ENCODE assay signal across 15 cellular contexts in genomic region chr1:64980745-64981601, GRCh38. TPM values are rescaled to one million over a fixed set of nuclear protein-coding genes. Genes with fewer than 3 reads are reported as not detected.
DNase-seq lines count a peak whose midpoint lies in the region; ATAC-seq and TF ChIP-seq lines count a peak whose summit lies in the region.
"Had no signal": no experiment of that assay in that cellular context is flagged by ENCODE, and none has a peak within 500 bp of the region (broad histone marks: within the 10 kb centered on the region; RNA-seq: fewer than 3 reads in every experiment).

No MANE protein-coding gene starts in this region.

- no peaks in the 10 kb centered on the region for H3K9me3 Mint-ChIP-seq in activated CD4-positive, alpha-beta T cell treated with anti-CD3 and anti-CD28 coated beads for 36 hours (ENCODE audit: low read depth)
- no peaks in the 10 kb centered on the region for H3K9me3 Mint-ChIP-seq in stimulated activated naive CD8-positive, alpha-beta T cell treated with anti-CD3 and anti-CD28 coated beads, Interleukin-15, Interleukin-2, amounts not matched to agents 100 ng/mL and 50 ng/mL, for 24 hours
- H3K9me3 Mint-ChIP-seq: activated T-helper 1 cell treated with anti-CD3 and anti-CD28 coated beads, Interleukin-12 subunit alpha, Interleukin-12 subunit beta, Interleukin-2, Interleukin-4 antibody, amounts not matched to agents 30 ng/mL and 10 ng/mL and 1 ng/mL, durations not matched to agents 14 hours and 24 hours and 36 hours had no signal

- no peak for DNase-seq in activated CD4-positive, alpha-beta T cell treated with anti-CD3 and anti-CD28 coated beads for 36 hours
- no peak for DNase-seq in activated CD4-positive, alpha-beta T cell treated with anti-CD3 and anti-CD28 coated beads, Interleukin-2, amount 50 U/mL, for 1 hour
- peak; percentile 83 for DNase-seq in RPMI7951 (ENCODE audit: low read depth)
- peak; percentile 56 for DNase-seq in fibroblast of pulmonary artery (ENCODE audit: low read depth)
- no peak for DNase-seq in cerebellar nuclear complex (lab: John Stamatoyannopoulos, UW)
- DNase-seq in putamen (ENCODE audit: low spot score): no peak
- DNase-seq: activated B cell treated with CpG ODN at 0.5 μM for 24 hours, caudate nucleus, hippocampal formation, lower lobe of right lung had no signal

- POLR2A ChIA-PET in activated CD4-positive, alpha-beta T cell treated with anti-CD3 and anti-CD28 coated beads for 36 hours (lab: Charles Lee): no interaction called here

- H3K4me3 Mint-ChIP-seq in activated CD4-positive, alpha-beta T cell treated with anti-CD3 and anti-CD28 coated beads for 36 hours: no peak overlapping the region
- no peak overlapping the region for H3K4me3 Mint-ChIP-seq in stimulated activated naive CD8-positive, alpha-beta T cell treated with anti-CD3 and anti-CD28 coated beads, Interleukin-15, Interleukin-2, amounts not matched to agents 100 ng/mL and 50 ng/mL, for 24 hours
- H3K4me3 Mint-ChIP-seq: activated B cell treated with CpG ODN at 0.5 μM for 24 hours; activated T-helper 1 cell treated with anti-CD3 and anti-CD28 coated beads, Interleukin-12 subunit alpha, Interleukin-12 subunit beta, Interleukin-2, Interleukin-4 antibody, amounts not matched to agents 30 ng/mL and 10 ng/mL and 1 ng/mL, durations not matched to agents 14 hours and 24 hours and 36 hours had no signal

- no peak overlapping the region for H3K27ac Mint-ChIP-seq in activated CD4-positive, alpha-beta T cell treated with anti-CD3 and anti-CD28 coated beads for 36 hours
- H3K27ac Mint-ChIP-seq in stimulated activated naive CD8-positive, alpha-beta T cell treated with anti-CD3 and anti-CD28 coated beads, Interleukin-15, Interleukin-2, amounts not matched to agents 100 ng/mL and 50 ng/mL, for 24 hours: peak overlapping the region; percentile 54
- H3K27ac Mint-ChIP-seq: activated B cell treated with CpG ODN at 0.5 μM for 24 hours; activated T-helper 1 cell treated with anti-CD3 and anti-CD28 coated beads, Interleukin-12 subunit alpha, Interleukin-12 subunit beta, Interleukin-2, Interleukin-4 antibody, amounts not matched to agents 30 ng/mL and 10 ng/mL and 1 ng/mL, durations not matched to agents 14 hours and 24 hours and 36 hours had no signal

- intact Hi-C loops in activated CD4-positive, alpha-beta T cell treated with anti-CD3 and anti-CD28 coated beads for 36 hours (cut with DNase I, micrococcal nuclease): no loop called here

- CTCF ChIA-PET in activated CD4-positive, alpha-beta T cell treated with anti-CD3 and anti-CD28 coated beads for 36 hours (lab: Charles Lee): interaction anchor here (0.6 kb wide), 1 partner anchor 435 kb away, joined by 3 read pairs; no protein-coding TSS in a partner anchor

- ATAC-seq in activated CD4-positive, alpha-beta T cell treated with anti-CD3 and anti-CD28 coated beads for 36 hours: peak; percentile 81
- ATAC-seq in GM19324 (IDR thresholded peaks at IDR 0.05; ENCODE audit: low FRiP score, unreplicated experiment): no peak

- no peak overlapping the region for H3K4me3 ChIP-seq in fibroblast of pulmonary artery (replicated peaks; ENCODE audit: low read depth, low read length)
- H3K4me3 ChIP-seq: lower lobe of right lung, skin epidermis, thoracic aorta had no signal

- no peaks in the 10 kb centered on the region for H3K36me3 Mint-ChIP-seq in activated CD4-positive, alpha-beta T cell treated with anti-CD3 and anti-CD28 coated beads for 36 hours (ENCODE audit: low read depth)
- peaks cover 4% of the 10 kb centered on the region for H3K36me3 Mint-ChIP-seq in stimulated activated naive CD8-positive, alpha-beta T cell treated with anti-CD3 and anti-CD28 coated beads, Interleukin-15, Interleukin-2, amounts not matched to agents 100 ng/mL and 50 ng/mL, for 24 hours (ENCODE audit: low read depth)

- peaks cover 16% of the 10 kb centered on the region for H3K4me1 Mint-ChIP-seq in activated CD4-positive, alpha-beta T cell treated with anti-CD3 and anti-CD28 coated beads for 36 hours
- H3K4me1 Mint-ChIP-seq in stimulated activated naive CD8-positive, alpha-beta T cell treated with anti-CD3 and anti-CD28 coated beads, Interleukin-15, Interleukin-2, amounts not matched to agents 100 ng/mL and 50 ng/mL, for 24 hours (ENCODE audit: low read depth): peaks cover 16% of the 10 kb centered on the region

- no peak for TF ChIP-seq CTCF in fibroblast of pulmonary artery (IDR thresholded peaks at IDR 0.05; ENCODE audit: low read length, missing control alignments)

- no peaks in the 10 kb centered on the region for H3K27me3 Mint-ChIP-seq in activated CD4-positive, alpha-beta T cell treated with anti-CD3 and anti-CD28 coated beads for 36 hours
- H3K27me3 Mint-ChIP-seq in stimulated activated naive CD8-positive, alpha-beta T cell treated with anti-CD3 and anti-CD28 coated beads, Interleukin-15, Interleukin-2, amounts not matched to agents 100 ng/mL and 50 ng/mL, for 24 hours: no peaks in the 10 kb centered on the region
- H3K27me3 Mint-ChIP-seq: activated B cell treated with CpG ODN at 0.5 μM for 24 hours had no signal

RNA-seq across cellular contexts. Expression of gene JAK1, which starts 14.6 kb away (rescaled TPM):
- total RNA-seq in activated CD4-positive, alpha-beta T cell treated with anti-CD3 and anti-CD28 coated beads for 36 hours: 100 to 1,000 TPM; 100 to 114 TPM
- total RNA-seq in RPMI7951 (2014; rRNA removed; shearing (Covaris generic)): 59.0 and 72.1 TPM in 2 replicates

Comparison
In these comparisons a context has a peak if more than half of its experiments do, and no peak if none do; other contexts are left out.
1. DNase-seq: peak in RPMI7951 (single experiment) and fibroblast of pulmonary artery (single experiment); none in activated CD4-positive, alpha-beta T cell treated with anti-CD3 and anti-CD28 coated beads for 36 hours (single experiment), activated CD4-positive, alpha-beta T cell treated with anti-CD3 and anti-CD28 coated beads, Interleukin-2, amount 50 U/mL, for 1 hour (single experiment), cerebellar nuclear complex (0 of 2) and putamen (single experiment).